ENCODE assay signal across 1 cellular context in genomic region chr3:137035631-137036030, GRCh38.
TF ChIP-seq lines count a peak whose summit lies in the region.

No MANE protein-coding gene starts in this region.

TF ChIP-seq in SK-N-SH, 30 proteins besides CTCF, POLR2A, EP300 and RAD21 (continued from another document):
- TF ChIP-seq MXI1 (IDR thresholded peaks at IDR 0.05; ENCODE audit: low read depth, low read length) = no peak
